10 cellular contexts compared by ENCODE assay signal in the genomic region with DNA sequence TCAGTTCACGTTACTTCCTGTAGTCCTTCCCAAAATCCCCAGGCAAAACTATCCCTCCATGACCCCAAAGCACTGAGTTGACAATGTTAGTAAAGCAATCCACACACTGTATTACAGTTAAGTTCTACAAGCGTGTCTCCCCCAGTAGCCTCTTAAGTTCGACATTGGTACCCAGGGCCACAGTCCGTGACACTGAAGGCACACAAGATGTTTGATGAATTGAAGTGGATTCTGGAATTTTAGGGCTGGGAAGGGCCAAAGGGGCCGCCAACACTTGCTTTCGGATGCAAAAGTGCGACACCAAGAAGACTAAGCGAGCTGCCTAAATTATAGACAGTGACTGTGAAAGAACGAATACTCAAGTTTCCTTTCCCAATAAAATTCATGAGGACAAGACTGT. TPM values are rescaled to one million over a fixed set of nuclear protein-coding genes. Genes with fewer than 3 reads are reported as not detected.
A peak's percentile ranks its signal among the peaks of the same experiment; 100 is the strongest.
DNase-seq lines count a peak whose midpoint lies in the region; ATAC-seq and TF ChIP-seq lines count a peak whose summit lies in the region.
"Had no signal": no experiment of that assay in that cellular context is flagged by ENCODE, and none has a peak within 500 bp of the region (broad histone marks: within the 10 kb centered on the region; RNA-seq: fewer than 3 reads in every experiment).

No MANE protein-coding gene starts in this region.

- H3K4me2 ChIP-seq in DOHH2 (ENCODE audit: low read length): peak overlapping the region; percentile 83

- H3K9me3 ChIP-seq in DOHH2 (ENCODE audit: control insufficient read depth, insufficient read depth, low read length) (no peaks in the 10 kb centered on the region), esophagus (ENCODE audit: control insufficient read depth in 2 of 2, insufficient read depth in 1 of 2, low read depth in 1 of 2, low read length in 1 of 2) (no peaks in the 10 kb centered on the region), ovary (no peaks in the 10 kb centered on the region)

- peaks cover 34% of the 10 kb centered on the region for H3K36me3 ChIP-seq in DOHH2 (ENCODE audit: control insufficient read depth, low read length)
- no peaks in the 10 kb centered on the region for H3K36me3 ChIP-seq in esophagus (ENCODE audit: control insufficient read depth in 2 of 2, insufficient read depth in 2 of 2, low read length in 1 of 2)
- peaks cover 9% of the 10 kb centered on the region for H3K36me3 ChIP-seq in H7 (replicated peaks; ENCODE audit: control insufficient read depth, insufficient read depth, low read length)
- no peaks in the 10 kb centered on the region for H3K36me3 ChIP-seq in ovary

- H3K9me2 ChIP-seq in DOHH2 (replicated peaks; ENCODE audit: control insufficient read depth, low read length): no peaks in the 10 kb centered on the region

- no peak overlapping the region for H3K27ac ChIP-seq in DOHH2 (ENCODE audit: low read depth, low read length)
- no peak overlapping the region for H3K27ac ChIP-seq in esophagus (ENCODE audit: low read depth in 2 of 2, low read length in 1 of 2)
- H3K27ac ChIP-seq in ovary: no peak overlapping the region

- ATAC-seq in GM18873 (IDR thresholded peaks at IDR 0.05; ENCODE audit: low FRiP score, unreplicated experiment): no peak

- no peak for TF ChIP-seq CTCF in DOHH2 (IDR thresholded peaks at IDR 0.05; ENCODE audit: low read depth, low read length, poor library complexity, severe bottlenecking)
- TF ChIP-seq CTCF in NB4 (IDR thresholded peaks at IDR 0.05; ENCODE audit: low read depth, low read length): no peak
- no peak for TF ChIP-seq CTCF in ovary (IDR thresholded peaks at IDR 0.05)

- H3K27me3 ChIP-seq in DOHH2 (ENCODE audit: control insufficient read depth, low read length): no peaks in the 10 kb centered on the region
- no peaks in the 10 kb centered on the region for H3K27me3 ChIP-seq in esophagus (ENCODE audit: control insufficient read depth in 1 of 2, insufficient read depth in 2 of 2, low read length in 2 of 2)
- H3K27me3 ChIP-seq in H7 (ENCODE audit: control insufficient read depth, insufficient read depth, low read length): no peaks in the 10 kb centered on the region
- H3K27me3 ChIP-seq in ovary: no peaks in the 10 kb centered on the region

- TF ChIP-seq EP300 in ovary (IDR thresholded peaks at IDR 0.05): no peak

- H3K4me3 ChIP-seq in DOHH2 (ENCODE audit: low read length): peak overlapping the region; percentile 95
- peak overlapping the region; percentile 85 for H3K4me3 ChIP-seq in NB4 (ENCODE audit: low read depth, low read length)
- H3K4me3 ChIP-seq in esophagus (ENCODE audit: low read depth in 1 of 2, low read length in 2 of 2): peak overlapping the region; percentile 23 to 91
- H3K4me3 ChIP-seq in H7 (ENCODE audit: insufficient read depth, low read depth, low read length): no peak overlapping the region
- no peak overlapping the region for H3K4me3 ChIP-seq in ovary

- peaks cover 93% of the 10 kb centered on the region for H3K79me2 ChIP-seq in DOHH2 (ENCODE audit: control insufficient read depth, low read length)

- peaks cover 11% of the 10 kb centered on the region for H3F3A ChIP-seq in DOHH2 (ENCODE audit: control insufficient read depth, insufficient read depth)

- 66 to 70% methylated on average over 9 of the region's 9 CpGs for WGBS in esophagus, 2 donors
- WGBS in ovary, 3 donors: 73 to 79% (median 74%) methylated on average over 9 of the region's 9 CpGs

- DNase-seq in NB4 (ENCODE audit: low read depth) (no peak), retina (peak; percentile 7), H7 (no peak), ovary (no peak)
- DNase-seq in stimulated activated naive CD4-positive, alpha-beta T cell treated with Interleukin-2 at 50 U/mL for 16 hours (lab: John Stamatoyannopoulos, UW): no peak
- DNase-seq: activated effector memory CD4-positive, alpha-beta T cell treated with anti-CD3 and anti-CD28 coated beads, Interleukin-2, amount 50 U/mL, for 16 hours; stimulated activated CD4-positive, alpha-beta T cell treated with anti-CD3 and anti-CD28 coated beads, Interleukin-4, amount 100 ng/mL, for 24 hours had no signal

- H4K20me1 ChIP-seq in DOHH2 (ENCODE audit: control insufficient read depth, insufficient read depth, low read depth, low read length): peaks cover 51% of the 10 kb centered on the region

- no peak for TF ChIP-seq POLR2A in NB4 (IDR thresholded peaks at IDR 0.05; ENCODE audit: extremely low read depth, insufficient read length)
- no peak for TF ChIP-seq POLR2A in ovary (IDR thresholded peaks at IDR 0.05)

- H3K4me1 ChIP-seq in DOHH2 (ENCODE audit: control insufficient read depth, low read length): peaks cover 36% of the 10 kb centered on the region
- H3K4me1 ChIP-seq in esophagus (ENCODE audit: control insufficient read depth in 2 of 2, insufficient read depth in 2 of 2, low read length in 1 of 2): peaks cover 5 to 7% of the 10 kb centered on the region in 2 donors
- peaks cover 6% of the 10 kb centered on the region for H3K4me1 ChIP-seq in ovary (ENCODE audit: insufficient read depth)

- intact Hi-C loops in ovary (cut with DNase I): loop anchor here in 2 of 4 donors (5.0 to 10.0 kb wide), 2 partner anchors 237 to 285 kb away; a partner anchor contains a TSS

RNA-seq across cellular contexts. Expression of a gene that starts 1.5 kb away (rescaled TPM):
- polyA plus RNA-seq in esophagus (10 to 100 TPM; 17.4 to 35.3 TPM), ovary (10 to 100 TPM; 27.6 to 67.5 TPM)
- total RNA-seq in H7 (2014; rRNA removed; shearing (Covaris generic)): 67.5 and 76.8 TPM in 2 replicates
- total RNA-seq in ovary: 10 to 100 TPM; 29.2 to 92.0 (median 75.7) TPM

RNA-seq across cellular contexts. Expression of a gene that starts 2.0 kb away (rescaled TPM):
- polyA plus RNA-seq in esophagus (1 to 10 TPM; 7.7 to 9.0 TPM), ovary (1 to 10 TPM; 1.5 to 2.2 TPM)
- 68.6 and 90.2 TPM in 2 replicates for total RNA-seq in H7 (2014; rRNA removed; shearing (Covaris generic))
- 1 to 10 TPM in 4 of 7 donors, under 1 TPM in 3; 0.50 to 2.2 (median 1.6) TPM for total RNA-seq in ovary

Comparison
In these comparisons a context has a peak if more than half of its experiments do, and no peak if none do; other contexts are left out.
1. H3K4me3 ChIP-seq: peak in DOHH2 (single experiment), NB4 (single experiment) and esophagus (2 of 2); none in H7 (single experiment) and ovary (single experiment).
2. RNA of a gene that starts 2.0 kb away (total RNA-seq): 68.6 to 90.2 TPM in H7; 0.50 to 2.2 TPM in ovary; every median in the first group is over 10 times any median in the second.